1 cellular context compared by ENCODE assay signal in the genomic region with DNA sequence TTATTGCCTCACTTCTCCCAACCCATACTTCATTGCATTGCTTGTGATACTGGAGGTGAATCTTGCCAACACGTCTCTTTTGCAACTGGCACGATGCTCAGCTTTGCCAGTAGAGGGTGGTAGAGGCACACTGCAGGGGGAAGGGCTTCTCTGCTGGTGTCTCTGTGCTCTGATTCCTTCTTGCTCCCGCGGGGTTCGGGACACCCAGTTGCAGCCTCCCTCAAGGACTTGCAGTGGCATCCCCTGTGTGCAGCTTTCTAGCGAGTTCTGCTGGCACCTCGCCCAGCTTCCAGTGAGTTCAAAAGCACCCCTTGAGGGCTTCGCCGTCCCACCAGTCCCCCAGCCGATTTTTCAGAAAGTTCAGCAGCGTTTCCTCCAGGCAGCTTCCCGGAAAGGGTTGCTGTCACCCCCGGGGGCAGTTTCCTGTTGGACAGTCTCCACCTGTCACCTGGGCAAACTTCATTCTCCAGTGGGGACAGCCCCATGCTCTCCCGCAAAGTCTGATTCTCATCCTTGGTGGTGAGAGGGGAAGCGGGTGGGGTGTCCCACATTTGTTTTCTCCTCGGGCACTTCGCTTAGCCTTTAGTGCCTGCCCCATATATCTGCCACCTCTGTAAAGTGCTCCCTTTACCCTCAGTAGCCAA.
TF ChIP-seq lines count a peak whose summit lies in the region.

No MANE protein-coding gene starts in this region.

TF ChIP-seq in GM12878, 131 proteins besides CTCF, POLR2A, EP300 and RAD21 (continued from another document):
- TF ChIP-seq WRNIP1 (IDR thresholded peaks at IDR 0.05; ENCODE audit: borderline replicate concordance, low read depth, low read length) = 0 out of 2 replicates have a peak, but pooled peaks have one; percentile 57
- 0 out of 2 replicates have a peak, but pooled peaks have one; percentile 33 for TF ChIP-seq CHD2 (IDR thresholded peaks at IDR 0.05; ENCODE audit: borderline replicate concordance, low read depth, low read length)
TF ChIP-seq in GM12878: peak in this region for 5.
